In genomic region chr12:14611640-14612203, GRCh38 we compare ENCODE assay signal across 18 cellular contexts. TPM values are rescaled to one million over a fixed set of nuclear protein-coding genes. Genes with fewer than 3 reads are reported as not detected.
DNase-seq lines count a peak whose midpoint lies in the region; ATAC-seq, FAIRE-seq and TF ChIP-seq lines count a peak whose summit lies in the region.
"Had no signal": no experiment of that assay in that cellular context is flagged by ENCODE, and none has a peak within 500 bp of the region (broad histone marks: within the 10 kb centered on the region; RNA-seq: fewer than 3 reads in every experiment).

No MANE protein-coding gene starts in this region.

- H3K4me1 ChIP-seq in left ventricle myocardium inferior (peaks cover 39% of the 10 kb centered on the region), right atrium auricular region (peaks cover 0 to 17% of the 10 kb centered on the region in 2 donors), K562 (replicated peaks in 1 of 2; ENCODE audit: control insufficient read depth in 2 of 2, insufficient read depth in 2 of 2, low read length in 2 of 2) (no peaks in the 10 kb centered on the region), small intestine (ENCODE audit: control insufficient read depth in 2 of 2, insufficient read depth in 1 of 2, low read depth in 1 of 2, low read length in 1 of 2) (no peaks in the 10 kb centered on the region)
- H3K4me1 ChIP-seq: A549, SJSA1 had no signal

- POLR2A ChIA-PET in K562 (lab: Yijun Ruan, JAX): interaction anchor here (0.8 kb wide), 1 partner anchor 426 kb away, joined by 3 read pairs; no protein-coding TSS in a partner anchor

- H3K27me3 ChIP-seq in left ventricle myocardium inferior (ENCODE audit: low read depth): no peaks in the 10 kb centered on the region
- H3K27me3 ChIP-seq in right atrium auricular region: no peaks in the 10 kb centered on the region
- H3K27me3 ChIP-seq in K562 (ENCODE audit: control insufficient read depth in 2 of 2, insufficient read depth in 2 of 2, low read length in 2 of 2): no peaks in the 10 kb centered on the region
- H3K27me3 ChIP-seq in small intestine (ENCODE audit: control insufficient read depth in 2 of 2, insufficient read depth in 2 of 2, low read length in 2 of 2): no peaks in the 10 kb centered on the region
- H3K27me3 ChIP-seq: Peyer's patch, SJSA1 had no signal

- no peak for TF ChIP-seq RAD21 in K562 (CRISPR knock-in tag; conservative IDR thresholded peaks at IDR 0.05 in 1 of 2, IDR thresholded peaks at IDR 0.05 in 1 of 2)

- H3K27ac ChIP-seq in left ventricle myocardium inferior (replicated peaks): peak overlapping the region; percentile 75
- H3K27ac ChIP-seq in right atrium auricular region: no peak overlapping the region
- no peak overlapping the region for H3K27ac ChIP-seq in K562 (ENCODE audit: extremely low read depth, low read depth, low read length)
- H3K27ac ChIP-seq in small intestine (ENCODE audit: low read depth in 1 of 2, low read length in 1 of 2): no peak overlapping the region
- H3K27ac ChIP-seq: A549, SJSA1 had no signal

- H3K79me2 ChIP-seq in K562 (ENCODE audit: control insufficient read depth, insufficient read depth, low read length): no peaks in the 10 kb centered on the region

- BruUV-seq in K562 (replicated peaks; lab: Mats Ljungman, UMichigan): no TSS peak

- CTCF ChIA-PET in K562 (lab: Yijun Ruan, JAX; ENCODE audit: low intra/inter-chr PET ratio): no interaction called here

- H3K4me3 ChIP-seq in left ventricle myocardium inferior (no peak overlapping the region), right atrium auricular region (no peak overlapping the region), K562 (no peak overlapping the region), small intestine (ENCODE audit: low read depth in 1 of 2, low read length in 2 of 2) (no peak overlapping the region)
- H3K4me3 ChIP-seq: A549, Peyer's patch, SJSA1 had no signal

- peaks cover 41% of the 10 kb centered on the region for H3K9me3 ChIP-seq in left ventricle myocardium inferior (replicated peaks)
- peaks cover 0 to 29% of the 10 kb centered on the region in 2 donors for H3K9me3 ChIP-seq in right atrium auricular region
- no peaks in the 10 kb centered on the region for H3K9me3 ChIP-seq in K562 (replicated peaks; ENCODE audit: control insufficient read depth, insufficient read depth, low read depth, low read length)
- H3K9me3 ChIP-seq in small intestine (ENCODE audit: control insufficient read depth, low read depth): no peaks in the 10 kb centered on the region
- H3K9me3 ChIP-seq: A549, Peyer's patch, SJSA1 had no signal

- no peak overlapping the region for H3K9ac ChIP-seq in K562 (ENCODE audit: insufficient read depth in 1 of 2, low read depth in 2 of 2, low read length in 2 of 2)

- FAIRE-seq in K562 (lab: Jason Lieb, UNC) (no peak), small intestine (lab: Jason Lieb, UNC) (no peak)
- FAIRE-seq: A549 had no signal

- no peak for TF ChIP-seq EP300 in K562 (IDR thresholded peaks at IDR 0.05; ENCODE audit: low read length)

- H4K20me1 ChIP-seq in K562 (replicated peaks; ENCODE audit: control insufficient read depth, insufficient read depth, low read length): no peaks in the 10 kb centered on the region

- in situ Hi-C loops in K562 (cut with MboI): no loop called here

- no peaks in the 10 kb centered on the region for H3K9me1 ChIP-seq in K562 (ENCODE audit: control insufficient read depth, insufficient read depth, low read length)

- WGBS in K562 (ENCODE audit: insufficient coverage, low coverage, missing lambda C conversion rate): 13% methylated on average over 3 of the region's 3 CpGs
- WGBS in small intestine, 3 donors: 93 to 99% (median 95%) methylated on average over 3 of the region's 3 CpGs

- TF ChIP-seq CTCF in left ventricle myocardium inferior (IDR thresholded peaks at IDR 0.05; ENCODE audit: borderline replicate concordance) (no peak), right atrium auricular region (IDR thresholded peaks at IDR 0.05) (no peak), K562 (IDR thresholded peaks at IDR 0.05 in 2 of 3, conservative IDR thresholded peaks at IDR 0.05 in 1 of 3; ENCODE audit: insufficient read depth in 2 of 3, low read depth in 1 of 3, low read length in 3 of 3) (no peak)

- no peak for ATAC-seq in K562
- ATAC-seq: A549 had no signal

- TF ChIP-seq POLR2A in K562 (conservative IDR thresholded peaks at IDR 0.05): no peak

- DNase-seq in left ventricle myocardium inferior: no peak
- DNase-seq in right atrium auricular region (ENCODE audit: low spot score): no peak
- peak; percentile 56 for DNase-seq in NAMALWA (ENCODE audit: low spot score)
- DNase-seq in K562 (ENCODE audit: extremely low read depth in 1 of 4, low spot score in 3 of 4): no peak
- DNase-seq in small intestine: peak; percentile 43
- DNase-seq in H4 (ENCODE audit: low spot score): no peak
- DNase-seq in DMS79 (lab: John Stamatoyannopoulos, UW): no peak
- DNase-seq in activated CD4-positive, alpha-beta T cell treated with anti-CD3 and anti-CD28 coated beads for 4 hours: no peak
- DNase-seq: CD4-positive, CD25-positive, alpha-beta regulatory T cell; GF-D8; H7; Kasumi-1; NCI-H1048; NCI-H1694; NCI-H69; Peyer's patch had no signal

- H3K36me3 ChIP-seq in left ventricle myocardium inferior (no peaks in the 10 kb centered on the region), right atrium auricular region (no peaks in the 10 kb centered on the region), K562 (ENCODE audit: control insufficient read depth, insufficient read depth, low read length) (no peaks in the 10 kb centered on the region), small intestine (ENCODE audit: control insufficient read depth in 2 of 2, insufficient read depth in 2 of 2, low read length in 2 of 2) (peaks cover 3 to 28% of the 10 kb centered on the region in 2 donors)
- H3K36me3 ChIP-seq: SJSA1 had no signal

- H2AFZ ChIP-seq in K562 (ENCODE audit: low read depth, low read length): no peak overlapping the region

- no peak overlapping the region for H3K4me2 ChIP-seq in K562 (ENCODE audit: insufficient read depth, low read length)
- H3K4me2 ChIP-seq: A549 had no signal

- intact Hi-C loops in left ventricle myocardium inferior (cut with micrococcal nuclease) (no loop called here), K562 (cut with micrococcal nuclease) (no loop called here)

TF ChIP-seq in K562, 482 proteins besides CTCF, POLR2A, EP300 and RAD21 (continues in another document):
- TF ChIP-seq ATF3 (IDR thresholded peaks at IDR 0.05): peak; percentile 61
- TF ChIP-seq ATF3 (CRISPR knock-in tag; conservative IDR thresholded peaks at IDR 0.05): no peak
- TF ChIP-seq CEBPG (CRISPR knock-in tag; IDR thresholded peaks at IDR 0.05): no peak
- peak; percentile 56 for TF ChIP-seq CEBPG (tag; conservative IDR thresholded peaks at IDR 0.05 in 1 of 2, IDR thresholded peaks at IDR 0.05 in 1 of 2)
- TF ChIP-seq SREBF2 (CRISPR knock-in tag; IDR thresholded peaks at IDR 0.05): no peak
- no peak for TF ChIP-seq SRF (CRISPR knock-in tag; IDR thresholded peaks at IDR 0.05)
- no peak for TF ChIP-seq ELF2 (CRISPR knock-in tag; IDR thresholded peaks at IDR 0.05)

RNA-seq across cellular contexts. Expression of gene PLBD1, which starts 44.0 kb away (rescaled TPM):
- 29.1 TPM for total RNA-seq in left ventricle myocardium inferior
- total RNA-seq in right atrium auricular region: 10 to 100 TPM; 15.1 to 21.5 TPM
- total RNA-seq in K562 (2011; cell fraction: chromatin; rRNA removed; ENCODE audit: low replicate concordance): 35.2 and 42.5 TPM in 2 replicates
- 27.8 and 32.9 TPM in 2 replicates for total RNA-seq in K562 (2011; cell fraction: nucleolus; rRNA removed)
- total RNA-seq in K562 (2011; cell fraction: nucleoplasm; rRNA removed): 31.0 and 41.1 TPM in 2 replicates
- total RNA-seq in K562 (2014; rRNA removed): 18.4 and 20.2 TPM in 2 replicates
- total RNA-seq in K562 (2014; rRNA removed; fragmentation: Illumina TruSeq; extraction: Trizol): 23.4 and 24.6 TPM in 2 replicates
- total RNA-seq in K562 (2015; rRNA removed; fragmentation: Illumina TruSeq; extraction: Trizol): 27.5 and 31.0 TPM in 2 replicates
- 15.9 and 16.4 TPM in 2 replicates for total RNA-seq in K562 (2021)
- polyA plus RNA-seq in K562 (2011; rRNA removed): 27.0 and 37.0 TPM in 2 replicates
- polyA plus RNA-seq in K562 (2011; cell fraction: cytosol; rRNA removed): 13.8 and 17.6 TPM in 2 replicates
- 5.5 and 9.9 TPM in 2 replicates for polyA plus RNA-seq in K562 (2011; cell fraction: nucleus; rRNA removed)
- 17.3 and 18.3 TPM in 2 replicates for polyA plus RNA-seq in K562 (2012)
- polyA plus RNA-seq in K562 (2014; fragmentation: Illumina TruSeq; extraction: Trizol): 19.6 and 26.3 TPM in 2 replicates
- 1 to 10 TPM; 7.1 to 8.5 TPM for polyA plus RNA-seq in K562 (2014; fragmentation: Nextera tagmentation; extraction: Ambion mirVana)
- polyA plus RNA-seq in K562 (2014; rRNA removed): 20.6 and 23.3 TPM in 2 replicates
- 30.5 and 35.7 TPM in 2 replicates for polyA minus RNA-seq in K562 (2011; rRNA and poly(A)+ RNA removed)
- polyA minus RNA-seq in K562 (2011; cell fraction: cytosol; rRNA and poly(A)+ RNA removed): 8.2 and 12.9 TPM in 2 replicates
- polyA minus RNA-seq in K562 (2011; cell fraction: nucleus; rRNA and poly(A)+ RNA removed): 5.8 and 16.7 TPM in 2 replicates
- 10 to 100 TPM in 1 of 3 donors, 1 to 10 TPM in 2; 7.8 to 26.9 (median 9.6) TPM for polyA plus RNA-seq in small intestine
- not detected in 2 replicates for total RNA-seq in H4 (2014; rRNA removed; shearing (Covaris generic))
- total RNA-seq: CD4-positive, CD25-positive, alpha-beta regulatory T cell; SJSA1 had no signal

Comparison
In these comparisons a context has a peak if more than half of its experiments do, and no peak if none do; other contexts are left out.
1. DNase-seq: peak in NAMALWA (single experiment) and small intestine (single experiment); none in left ventricle myocardium inferior (single experiment), right atrium auricular region (single experiment), K562 (0 of 4), H4 (single experiment), DMS79 (single experiment) and activated CD4-positive, alpha-beta T cell treated with anti-CD3 and anti-CD28 coated beads for 4 hours (0 of 2).
2. RNA of gene PLBD1, which starts 44.0 kb away (total RNA-seq): 29.1 TPM in left ventricle myocardium inferior (single experiment), 15.9 to 42.5 TPM in K562 and 15.1 to 21.5 TPM in right atrium auricular region; not detected in H4; every median in the first group is over 10 times any median in the second.